Comparison of ENCODE assay signal across 11 cellular contexts in genomic region chr7:75772081-75773077, GRCh38. TPM values are rescaled to one million over a fixed set of nuclear protein-coding genes. Genes with fewer than 3 reads are reported as not detected.
DNase-seq lines count a peak whose midpoint lies in the region; ATAC-seq, FAIRE-seq and TF ChIP-seq lines count a peak whose summit lies in the region.
"Had no signal": no experiment of that assay in that cellular context is flagged by ENCODE, and none has a peak within 500 bp of the region (broad histone marks: within the 10 kb centered on the region; RNA-seq: fewer than 3 reads in every experiment).

A gene with protein sequence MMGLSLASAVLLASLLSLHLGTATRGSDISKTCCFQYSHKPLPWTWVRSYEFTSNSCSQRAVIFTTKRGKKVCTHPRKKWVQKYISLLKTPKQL (minus strand): TSS chr7:75772211. CDS start chr7:75772176, 35 bp downstream.

- H3K4me1 ChIP-seq in HepG2 (ENCODE audit: insufficient read depth, low read length) (peaks cover 20% of the 10 kb centered on the region), MM.1S (ENCODE audit: low read length) (no peaks in the 10 kb centered on the region)

- in situ Hi-C loops in brain microvascular endothelial cell (cut with HindIII; ENCODE audit: low pct_ligation_motif_present, low sequenced_read_pairs) = no loop called here
- in situ Hi-C loops in HepG2 (cut with HindIII; ENCODE audit: extremely low pct_ligation_motif_present, low pct_unique_long_range_greater_than_20kb) = no loop called here

- intact Hi-C loops in HepG2 (cut with micrococcal nuclease; ENCODE audit: unreplicated experiment) = no loop called here

- TF ChIP-seq EP300 in HepG2 (IDR thresholded peaks at IDR 0.05; ENCODE audit: low read depth in 2 of 2, low read length in 2 of 2) (no peak), HepG2 (CRISPR knock-in tag; IDR thresholded peaks at IDR 0.05; ENCODE audit: borderline replicate concordance) (no peak)

- peak; percentile 26 for DNase-seq in activated CD4-positive, alpha-beta T cell treated with anti-CD3 and anti-CD28 coated beads for 48 hours
- no peak for DNase-seq in activated CD4-positive, alpha-beta T cell treated with anti-CD3 and anti-CD28 coated beads for 1 hour
- DNase-seq in brain microvascular endothelial cell = peak; percentile 86
- peak; percentile 71 for DNase-seq in HepG2 (ENCODE audit: low spot score)
- peak; percentile 42 for DNase-seq in urothelium cell line (ENCODE audit: low spot score)
- DNase-seq in OCI-M1 (lab: John Stamatoyannopoulos, UW) = no peak
- DNase-seq in MM.1S = no peak
- DNase-seq: activated CD4-positive, CD25-positive, alpha-beta regulatory T cell treated with anti-CD3 and anti-CD28 coated beads, Interleukin-2, amount 50 U/mL, for 72 hours; AML-193; NCI-H510A treated with DMSO at 0.1 percent for 48 hours had no signal

- peak within 1 kb of the TSS; percentile 34 for H3K27ac ChIP-seq in brain microvascular endothelial cell
- no peak within 1 kb of the TSS for H3K27ac ChIP-seq in HepG2 (ENCODE audit: extremely low read length, insufficient read depth, low read length)
- no peak within 1 kb of the TSS for H3K27ac ChIP-seq in MM.1S (ENCODE audit: low read length)

- ATAC-seq in HepG2 (peak; percentile 34; the same call in 2 of the 3 replicates), GM19395 (IDR thresholded peaks at IDR 0.05; ENCODE audit: unreplicated experiment) (no peak)

- TF ChIP-seq RAD21 in HepG2 (CRISPR knock-in tag; IDR thresholded peaks at IDR 0.05) = no peak

- FAIRE-seq in HepG2 (lab: Jason Lieb, UNC) (peak; percentile 32), urothelium cell line (lab: Jason Lieb, UNC) (no peak)

- H3K27me3 ChIP-seq in brain microvascular endothelial cell (replicated peaks) (no peaks in the 10 kb centered on the region), HepG2 (ENCODE audit: control insufficient read depth in 1 of 2, insufficient read depth in 2 of 2, low read length in 2 of 2) (peaks cover 0 to 3% of the 10 kb centered on the region in 2 experiments; a peak in 1 of 5 replicates), MM.1S (replicated peaks; ENCODE audit: insufficient read depth, low read length) (no peaks in the 10 kb centered on the region)

- H3K9me3 ChIP-seq in HepG2 (ENCODE audit: low read length) = no peaks in the 10 kb centered on the region
- no peaks in the 10 kb centered on the region for H3K9me3 ChIP-seq in MM.1S (replicated peaks; ENCODE audit: insufficient read depth, low read length)

- H3F3A ChIP-seq in MM.1S (ENCODE audit: insufficient read depth, low read length) = no peaks in the 10 kb centered on the region

- H3K4me3 ChIP-seq in brain microvascular endothelial cell (ENCODE audit: low read depth, low read length) (no peak within 1 kb of the TSS), HepG2 (replicated peaks in 1 of 3; ENCODE audit: insufficient read depth in 1 of 3, low read depth in 2 of 3, low read length in 3 of 3) (no peak within 1 kb of the TSS), MM.1S (ENCODE audit: low read length) (no peak within 1 kb of the TSS)

- no peaks in the 10 kb centered on the region for H3K9me2 ChIP-seq in MM.1S (replicated peaks; ENCODE audit: insufficient read depth, low read length)

- H3K79me2 ChIP-seq in HepG2 (ENCODE audit: insufficient read depth, low read length) (no peaks in the 10 kb centered on the region), MM.1S (ENCODE audit: low read length) (no peaks in the 10 kb centered on the region)

- POLR2A ChIA-PET in HepG2 (lab: Yijun Ruan, JAX) = no interaction called here

- H3K9ac ChIP-seq in HepG2 (ENCODE audit: insufficient read depth, low read depth, low read length) (no peak within 1 kb of the TSS), MM.1S (ENCODE audit: low read length) (no peak within 1 kb of the TSS)

- TF ChIP-seq POLR2A in HepG2 (IDR thresholded peaks at IDR 0.05; ENCODE audit: insufficient read depth in 1 of 2, low read depth in 2 of 2, low read length in 2 of 2) = no peak

- H3K4me2 ChIP-seq in HepG2 (ENCODE audit: low read depth, low read length) (peak within 1 kb of the TSS; percentile 23; the same call in 1 of the 2 replicates), MM.1S (ENCODE audit: low read depth, low read length) (no peak within 1 kb of the TSS)

- no TSS peak for BruUV-seq in HepG2 (replicated peaks; lab: Mats Ljungman, UMichigan)

- H4K20me1 ChIP-seq in HepG2 (ENCODE audit: insufficient read depth, low read length) (no peaks in the 10 kb centered on the region), MM.1S (ENCODE audit: insufficient read depth, low read length) (no peaks in the 10 kb centered on the region)

- H3K36me3 ChIP-seq in brain microvascular endothelial cell (replicated peaks) (no peaks in the 10 kb centered on the region), HepG2 (replicated peaks in 1 of 2; ENCODE audit: control insufficient read depth in 1 of 2, insufficient read depth in 2 of 2, low read length in 2 of 2) (no peaks in the 10 kb centered on the region), MM.1S (replicated peaks; ENCODE audit: insufficient read depth, low read length) (no peaks in the 10 kb centered on the region)

- no peak for TF ChIP-seq CTCF in brain microvascular endothelial cell (IDR thresholded peaks at IDR 0.05; ENCODE audit: low read depth, low read length, missing control alignments)
- no peak for TF ChIP-seq CTCF in HepG2 (CRISPR knock-in tag; IDR thresholded peaks at IDR 0.05)
- TF ChIP-seq CTCF in MM.1S (IDR thresholded peaks at IDR 0.05; ENCODE audit: low read length) = no peak

- CTCF ChIA-PET in HepG2 (lab: Yijun Ruan, JAX; ENCODE audit: low intra/inter-chr PET ratio, low total read pairs) = no interaction called here

- no peak within 1 kb of the TSS for H2AFZ ChIP-seq in HepG2 (ENCODE audit: low read length)
- no peak within 1 kb of the TSS for H2AFZ ChIP-seq in MM.1S (ENCODE audit: low read length)

- WGBS in HepG2 (ENCODE audit: low lambda C conversion rate) = 12% methylated on average over 9 of the region's 9 CpGs

TF ChIP-seq in HepG2, 621 proteins besides CTCF, POLR2A, EP300 and RAD21:
- TF ChIP-seq SOX13 (IDR thresholded peaks at IDR 0.05) (no peak), SOX13 (CRISPR knock-in tag; conservative IDR thresholded peaks at IDR 0.05 in 1 of 2, IDR thresholded peaks at IDR 0.05 in 1 of 2) (peak in 1 of 2 experiments; percentile 39; a peak in 1 of 4 replicates), RARA (CRISPR knock-in tag; IDR thresholded peaks at IDR 0.05) (peak; percentile 80), NR2F6 (IDR thresholded peaks at IDR 0.05) (no peak; the same call in 1 of the 2 replicates), NR2F6 (CRISPR knock-in tag; IDR thresholded peaks at IDR 0.05) (0 out of 2 replicates have a peak, but pooled peaks have one; percentile 6), POLR2AphosphoS5 (IDR thresholded peaks at IDR 0.05; ENCODE audit: low read depth, low read length) (no peak), POLR2AphosphoS2 (IDR thresholded peaks at IDR 0.05; ENCODE audit: low read depth, low read length) (no peak), SP5 (CRISPR knock-in tag; IDR thresholded peaks at IDR 0.05; ENCODE audit: borderline replicate concordance, low read depth) (peak; percentile 64; the same call in 1 of the 2 replicates), HCFC1 (IDR thresholded peaks at IDR 0.05; ENCODE audit: low read depth, low read length) (no peak), MTF2 (CRISPR knock-in tag; IDR thresholded peaks at IDR 0.05; ENCODE audit: borderline replicate concordance) (no peak), RXRA (CRISPR knock-in tag; IDR thresholded peaks at IDR 0.05) (peak; percentile 54; the same call in 1 of the 2 replicates)
- TF ChIP-seq, protein P1, sequence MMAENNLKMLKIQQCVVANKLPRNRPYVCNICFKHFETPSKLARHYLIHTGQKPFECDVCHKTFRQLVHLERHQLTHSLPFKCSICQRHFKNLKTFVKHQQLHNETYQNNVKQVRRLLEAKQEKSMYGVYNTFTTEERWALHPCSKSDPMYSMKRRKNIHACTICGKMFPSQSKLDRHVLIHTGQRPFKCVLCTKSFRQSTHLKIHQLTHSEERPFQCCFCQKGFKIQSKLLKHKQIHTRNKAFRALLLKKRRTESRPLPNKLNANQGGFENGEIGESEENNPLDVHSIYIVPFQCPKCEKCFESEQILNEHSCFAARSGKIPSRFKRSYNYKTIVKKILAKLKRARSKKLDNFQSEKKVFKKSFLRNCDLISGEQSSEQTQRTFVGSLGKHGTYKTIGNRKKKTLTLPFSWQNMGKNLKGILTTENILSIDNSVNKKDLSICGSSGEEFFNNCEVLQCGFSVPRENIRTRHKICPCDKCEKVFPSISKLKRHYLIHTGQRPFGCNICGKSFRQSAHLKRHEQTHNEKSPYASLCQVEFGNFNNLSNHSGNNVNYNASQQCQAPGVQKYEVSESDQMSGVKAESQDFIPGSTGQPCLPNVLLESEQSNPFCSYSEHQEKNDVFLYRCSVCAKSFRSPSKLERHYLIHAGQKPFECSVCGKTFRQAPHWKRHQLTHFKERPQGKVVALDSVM (CRISPR knock-in tag; IDR thresholded peaks at IDR 0.05) = peak; percentile 96

RNA-seq across cellular contexts. Expression of the gene that starts here (rescaled TPM):
- not detected in 2 replicates for total RNA-seq in HepG2 (2016; rRNA removed; fragmentation: Illumina TruSeq; extraction: Trizol)
- not detected in 2 replicates for total RNA-seq in HepG2 (2016; cell fraction: cytosol; rRNA removed; fragmentation: Illumina TruSeq; extraction: Trizol; ENCODE audit: low read depth)
- total RNA-seq in HepG2 (2016; cell fraction: insoluble cytoplasmic fraction; rRNA removed; fragmentation: Illumina TruSeq; extraction: Trizol) = 0.26 TPM in 1 of 2 replicates, not detected in the other
- not detected in 2 replicates for total RNA-seq in HepG2 (2016; cell fraction: membrane; rRNA removed; fragmentation: Illumina TruSeq; extraction: Trizol)
- total RNA-seq in HepG2 (2016; cell fraction: nucleus; rRNA removed; fragmentation: Illumina TruSeq; extraction: Trizol) = not detected in 2 replicates
- 0.16 TPM in 2 replicates for polyA plus RNA-seq in HepG2 (2011; rRNA removed)
- not detected in 2 replicates for polyA plus RNA-seq in HepG2 (2011; cell fraction: cytosol; rRNA removed)
- polyA plus RNA-seq in HepG2 (2011; cell fraction: nucleus; rRNA removed) = not detected in 2 replicates
- not detected in 2 replicates for polyA plus RNA-seq in HepG2 (2012)
- not detected in 2 replicates for polyA plus RNA-seq in HepG2 (2016; cell fraction: cytosol; fragmentation: Illumina TruSeq; extraction: Trizol; ENCODE audit: low read depth)
- not detected in 2 replicates for polyA plus RNA-seq in HepG2 (2016; cell fraction: insoluble cytoplasmic fraction; fragmentation: Illumina TruSeq; extraction: Trizol; ENCODE audit: low read depth)
- not detected in 2 replicates for polyA plus RNA-seq in HepG2 (2016; cell fraction: membrane; fragmentation: Illumina TruSeq; extraction: Trizol; ENCODE audit: low read depth)
- not detected in 2 replicates for polyA plus RNA-seq in HepG2 (2016; cell fraction: nucleus; fragmentation: Illumina TruSeq; extraction: Trizol; ENCODE audit: insufficient read depth, low read depth)
- polyA minus RNA-seq in HepG2 (2011; rRNA and poly(A)+ RNA removed; ENCODE audit: low replicate concordance) = 2.8 TPM in 1 of 2 replicates, not detected in the other
- polyA minus RNA-seq in HepG2 (2011; cell fraction: cytosol; rRNA and poly(A)+ RNA removed) = not detected in 2 replicates
- not detected in 2 replicates for polyA minus RNA-seq in HepG2 (2011; cell fraction: nucleus; rRNA and poly(A)+ RNA removed)

Comparison
In these comparisons a context has a peak if more than half of its experiments do, and no peak if none do; other contexts are left out.
1. DNase-seq: peak in activated CD4-positive, alpha-beta T cell treated with anti-CD3 and anti-CD28 coated beads for 48 hours (single experiment), brain microvascular endothelial cell (single experiment), HepG2 (single experiment) and urothelium cell line (single experiment); none in activated CD4-positive, alpha-beta T cell treated with anti-CD3 and anti-CD28 coated beads for 1 hour (single experiment), OCI-M1 (single experiment) and MM.1S (single experiment).